10 cellular contexts compared by ENCODE assay signal in the genomic region with DNA sequence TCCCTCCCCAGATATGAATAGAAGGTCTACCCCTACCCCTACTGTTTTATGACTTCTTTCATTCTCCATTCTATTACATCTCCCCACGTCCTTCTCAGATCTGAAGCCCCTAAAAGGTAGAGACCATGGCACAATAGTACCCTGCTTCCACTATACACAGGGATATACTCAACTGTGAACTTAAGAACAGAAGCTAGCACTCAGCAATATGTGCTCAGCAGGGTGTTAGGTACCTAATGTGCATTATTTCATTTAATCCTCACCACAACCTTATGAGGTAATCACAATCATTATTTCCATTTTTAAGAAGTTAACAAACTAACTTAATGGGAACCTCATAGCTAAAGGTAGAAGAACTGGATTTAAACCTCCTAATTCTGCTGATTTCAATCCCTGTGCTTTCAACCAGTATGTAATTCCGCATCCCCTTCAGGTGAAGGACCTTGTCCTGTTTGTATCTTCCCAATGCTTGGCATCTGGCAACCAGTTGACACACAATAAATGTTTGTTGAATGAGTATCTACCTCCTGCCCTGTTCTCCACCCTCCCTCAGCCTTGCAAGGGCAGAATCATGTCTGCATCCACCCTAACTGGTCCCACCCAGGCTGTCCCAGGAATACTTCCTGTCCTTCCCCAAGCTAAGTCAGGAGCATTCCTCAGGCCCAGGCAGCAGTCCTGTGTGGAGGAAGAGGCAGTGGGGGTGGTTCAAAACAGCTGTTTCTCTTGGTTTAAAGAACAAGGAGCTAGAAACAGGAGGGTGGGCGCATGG. TPM values are rescaled to one million over a fixed set of nuclear protein-coding genes. Genes with fewer than 3 reads are reported as not detected.
DNase-seq lines count a peak whose midpoint lies in the region; ATAC-seq and TF ChIP-seq lines count a peak whose summit lies in the region.
"Had no signal": no experiment of that assay in that cellular context is flagged by ENCODE, and none has a peak within 500 bp of the region (broad histone marks: within the 10 kb centered on the region; RNA-seq: fewer than 3 reads in every experiment).

No MANE protein-coding gene starts in this region.

- peaks cover 100% of the 10 kb centered on the region for H3K36me3 Mint-ChIP-seq in activated T-cell treated with anti-CD3 and anti-CD28 coated beads, Interleukin-2, amount 50 U/mL, for 24 hours (ENCODE audit: low read depth)
- H3K36me3 Mint-ChIP-seq in activated CD4-positive, alpha-beta memory T cell treated with anti-CD3 and anti-CD28 coated beads for 36 hours, result peaks cover 97% of the 10 kb centered on the region

- no peak for DNase-seq in activated T-cell treated with anti-CD3 and anti-CD28 coated beads, Interleukin-2, amount 50 U/mL, for 24 hours
- DNase-seq in activated T-cell treated with anti-CD3 and anti-CD28 coated beads, Interleukin-2, amount 50 U/mL, for 1 hour, result no peak
- DNase-seq in activated CD4-positive, alpha-beta memory T cell treated with anti-CD3 and anti-CD28 coated beads for 36 hours, result no peak
- DNase-seq in hepatocyte (ENCODE audit: low spot score) (no peak), SHP77 (lab: John Stamatoyannopoulos, UW) (no peak), HK-2 (ENCODE audit: unreplicated experiment) (no peak), NCI-H82 (lab: John Stamatoyannopoulos, UW) (no peak)
- DNase-seq in stimulated activated naive CD8-positive, alpha-beta T cell treated with anti-CD3 and anti-CD28 coated beads, Interleukin-15, amount 100 ng/mL, for 72 hours, result no peak
- DNase-seq: activated gamma-delta T cell treated with Interleukin-2 at 50 U/mL for 16 hours, NCI-H187 treated with DMSO at 0.1 percent for 48 hours had no signal

- H3K4me2 ChIP-seq in hepatocyte, result peak overlapping the region; percentile 15

- H2AFZ ChIP-seq in hepatocyte, result no peak overlapping the region

- H3K9me3 ChIP-seq in hepatocyte (ENCODE audit: low read depth), result no peaks in the 10 kb centered on the region

- ATAC-seq in stimulated activated naive CD8-positive, alpha-beta T cell treated with anti-CD3 and anti-CD28 coated beads, Interleukin-15, amount 100 ng/mL, for 72 hours, result peak; percentile 39

- H3K27ac ChIP-seq in hepatocyte, result peak overlapping the region; percentile 90

- CTCF ChIA-PET in activated CD4-positive, alpha-beta memory T cell treated with anti-CD3 and anti-CD28 coated beads for 36 hours (lab: Charles Lee), result interaction anchor here (0.9 to 2.0 kb wide), 4 partner anchors 11 to 206 kb away, joined by 3 to 7 read pairs (median 6); no protein-coding TSS in a partner anchor

- peak overlapping the region; percentile 98 for H3K27ac Mint-ChIP-seq in activated T-cell treated with anti-CD3 and anti-CD28 coated beads, Interleukin-2, amount 50 U/mL, for 24 hours
- peak overlapping the region; percentile 97 for H3K27ac Mint-ChIP-seq in activated CD4-positive, alpha-beta memory T cell treated with anti-CD3 and anti-CD28 coated beads for 36 hours
- peak overlapping the region; percentile 93 to 96 for H3K27ac Mint-ChIP-seq in stimulated activated naive CD8-positive, alpha-beta T cell treated with anti-CD3 and anti-CD28 coated beads, Interleukin-15, amount 100 ng/mL, for 72 hours

- peak overlapping the region; percentile 96 for H3K4me3 Mint-ChIP-seq in activated T-cell treated with anti-CD3 and anti-CD28 coated beads, Interleukin-2, amount 50 U/mL, for 24 hours
- H3K4me3 Mint-ChIP-seq in activated CD4-positive, alpha-beta memory T cell treated with anti-CD3 and anti-CD28 coated beads for 36 hours, result peak overlapping the region; percentile 25
- H3K4me3 Mint-ChIP-seq in stimulated activated naive CD8-positive, alpha-beta T cell treated with anti-CD3 and anti-CD28 coated beads, Interleukin-15, amount 100 ng/mL, for 72 hours, result peak overlapping the region; percentile 87 to 98

- no peaks in the 10 kb centered on the region for H3K36me3 ChIP-seq in hepatocyte (replicated peaks; ENCODE audit: insufficient read depth, low read depth)

- H3K4me1 Mint-ChIP-seq in activated T-cell treated with anti-CD3 and anti-CD28 coated beads, Interleukin-2, amount 50 U/mL, for 24 hours (ENCODE audit: low read depth), result peaks cover 86% of the 10 kb centered on the region
- H3K4me1 Mint-ChIP-seq in activated CD4-positive, alpha-beta memory T cell treated with anti-CD3 and anti-CD28 coated beads for 36 hours (ENCODE audit: low read depth), result peaks cover 86% of the 10 kb centered on the region
- peaks cover 90% of the 10 kb centered on the region for H3K4me1 Mint-ChIP-seq in stimulated activated naive CD8-positive, alpha-beta T cell treated with anti-CD3 and anti-CD28 coated beads, Interleukin-15, amount 100 ng/mL, for 72 hours

- H4K20me1 ChIP-seq in hepatocyte (ENCODE audit: insufficient read depth, poor library complexity, severe bottlenecking), result no peaks in the 10 kb centered on the region

- POLR2A ChIA-PET in activated CD4-positive, alpha-beta memory T cell treated with anti-CD3 and anti-CD28 coated beads for 36 hours (lab: Charles Lee), result interaction anchor here (3.1 to 13.7 kb wide), 3 partner anchors 10 to 24 kb away, joined by 12 to 256 read pairs (median 15); no protein-coding TSS in a partner anchor

- no peak for TF ChIP-seq CTCF in hepatocyte (IDR thresholded peaks at IDR 0.05; ENCODE audit: poor library complexity)

- intact Hi-C loops in activated CD4-positive, alpha-beta memory T cell treated with anti-CD3 and anti-CD28 coated beads for 36 hours (cut with micrococcal nuclease), result no loop called here

- H3K27me3 Mint-ChIP-seq in activated T-cell treated with anti-CD3 and anti-CD28 coated beads, Interleukin-2, amount 50 U/mL, for 24 hours, result no peaks in the 10 kb centered on the region
- H3K27me3 Mint-ChIP-seq in activated CD4-positive, alpha-beta memory T cell treated with anti-CD3 and anti-CD28 coated beads for 36 hours, result no peaks in the 10 kb centered on the region
- H3K27me3 Mint-ChIP-seq in stimulated activated naive CD8-positive, alpha-beta T cell treated with anti-CD3 and anti-CD28 coated beads, Interleukin-15, amount 100 ng/mL, for 72 hours, result no peaks in the 10 kb centered on the region

- WGBS in hepatocyte (ENCODE audit: low lambda C conversion rate, missing lambda C conversion rate), result 100% methylated on average over 3 of the region's 3 CpGs

- peaks cover 46% of the 10 kb centered on the region for H3K4me1 ChIP-seq in hepatocyte (ENCODE audit: insufficient read depth)

- H3K9me2 ChIP-seq in hepatocyte (replicated peaks; ENCODE audit: insufficient read depth), result no peaks in the 10 kb centered on the region

- H3K4me3 ChIP-seq in hepatocyte, result no peak overlapping the region

- no peaks in the 10 kb centered on the region for H3K9me3 Mint-ChIP-seq in activated T-cell treated with anti-CD3 and anti-CD28 coated beads, Interleukin-2, amount 50 U/mL, for 24 hours
- H3K9me3 Mint-ChIP-seq in activated CD4-positive, alpha-beta memory T cell treated with anti-CD3 and anti-CD28 coated beads for 36 hours, result no peaks in the 10 kb centered on the region
- H3K9me3 Mint-ChIP-seq in stimulated activated naive CD8-positive, alpha-beta T cell treated with anti-CD3 and anti-CD28 coated beads, Interleukin-15, amount 100 ng/mL, for 72 hours, result no peaks in the 10 kb centered on the region

- no peaks in the 10 kb centered on the region for H3K27me3 ChIP-seq in hepatocyte

- H3K79me2 ChIP-seq in hepatocyte, result no peaks in the 10 kb centered on the region

RNA-seq across cellular contexts. Expression of gene DENND2D, which starts 6.5 kb away (rescaled TPM):
- 100 to 1,000 TPM; 156 to 157 TPM for total RNA-seq in activated CD4-positive, alpha-beta memory T cell treated with anti-CD3 and anti-CD28 coated beads for 36 hours
- 7.3 and 7.6 TPM in 2 replicates for total RNA-seq in hepatocyte
- 8.3 and 14.3 TPM in 2 replicates for polyA plus RNA-seq in hepatocyte

RNA-seq across cellular contexts. Expression of gene CHI3L2, which starts 33.6 kb away (rescaled TPM):
- total RNA-seq in activated CD4-positive, alpha-beta memory T cell treated with anti-CD3 and anti-CD28 coated beads for 36 hours, result 1 to 10 TPM; 2.2 to 2.8 TPM
- 2.4 and 5.7 TPM in 2 replicates for total RNA-seq in hepatocyte
- 0.24 and 3.9 TPM in 2 replicates for polyA plus RNA-seq in hepatocyte

RNA-seq across cellular contexts. Expression of gene CEPT1, which starts 53.9 kb away (rescaled TPM):
- total RNA-seq in activated CD4-positive, alpha-beta memory T cell treated with anti-CD3 and anti-CD28 coated beads for 36 hours, result 10 to 100 TPM; 23.9 to 28.8 TPM
- total RNA-seq in hepatocyte, result 49.0 and 51.7 TPM in 2 replicates
- 22.3 and 24.2 TPM in 2 replicates for polyA plus RNA-seq in hepatocyte

RNA-seq across cellular contexts. Expression of gene DRAM2, which starts 54.0 kb away (rescaled TPM):
- total RNA-seq in activated CD4-positive, alpha-beta memory T cell treated with anti-CD3 and anti-CD28 coated beads for 36 hours, result 10 to 100 TPM; 30.1 to 30.5 TPM
- total RNA-seq in hepatocyte, result 67.6 and 96.1 TPM in 2 replicates
- 56.7 and 67.1 TPM in 2 replicates for polyA plus RNA-seq in hepatocyte

Comparison
In these comparisons a context has a peak if more than half of its experiments do, and no peak if none do; other contexts are left out.
1. H3K4me3 Mint-ChIP-seq: peak in every context shown above with its lines; median percentile 96 in activated T-cell treated with anti-CD3 and anti-CD28 coated beads, Interleukin-2, amount 50 U/mL, for 24 hours; 92 in stimulated activated naive CD8-positive, alpha-beta T cell treated with anti-CD3 and anti-CD28 coated beads, Interleukin-15, amount 100 ng/mL, for 72 hours; 25 in activated CD4-positive, alpha-beta memory T cell treated with anti-CD3 and anti-CD28 coated beads for 36 hours.
2. RNA of gene DENND2D, which starts 6.5 kb away (total RNA-seq): 156 to 157 TPM in activated CD4-positive, alpha-beta memory T cell treated with anti-CD3 and anti-CD28 coated beads for 36 hours; 7.3 to 7.6 TPM in hepatocyte; every median in the first group is over 10 times any median in the second.
3. Peak in every context shown above with its lines, with median percentiles within 50 percentile points of each other: H3K27ac Mint-ChIP-seq.